Comparison of ENCODE assay signal across 14 cellular contexts in the genomic region with DNA sequence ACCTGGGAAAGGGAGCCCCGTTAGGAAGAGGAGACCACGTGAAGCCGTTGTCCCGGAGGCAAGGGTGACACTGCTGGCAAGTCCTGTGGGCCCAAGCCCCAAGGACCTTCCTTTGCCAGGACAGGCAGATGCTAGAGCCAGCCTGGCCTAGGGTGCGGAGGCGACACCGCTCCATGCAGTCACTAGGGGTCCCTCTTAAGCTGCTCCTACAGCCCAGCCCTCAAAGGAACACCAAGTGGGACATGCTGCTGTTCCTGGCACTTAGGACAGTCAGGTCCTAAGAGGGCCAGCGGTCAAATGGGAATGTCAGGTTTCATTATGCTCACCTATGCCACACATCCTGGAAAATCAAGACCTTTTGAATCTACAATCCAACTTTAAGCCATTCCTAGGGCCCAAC. TPM values are rescaled to one million over a fixed set of nuclear protein-coding genes. Genes with fewer than 3 reads are reported as not detected.
DNase-seq lines count a peak whose midpoint lies in the region; ATAC-seq, FAIRE-seq and TF ChIP-seq lines count a peak whose summit lies in the region.
"Had no signal": no experiment of that assay in that cellular context is flagged by ENCODE, and none has a peak within 500 bp of the region (broad histone marks: within the 10 kb centered on the region; RNA-seq: fewer than 3 reads in every experiment).

No MANE protein-coding gene starts in this region.

- H3K9me3 Mint-ChIP-seq in activated naive CD8-positive, alpha-beta T cell treated with anti-CD3 and anti-CD28 coated beads, Interleukin-2, amount 50 U/mL, for 24 hours = peaks cover 4% of the 10 kb centered on the region

- no peak overlapping the region for H2BK12ac ChIP-seq in trophoblast cell (ENCODE audit: low read length)

- no peak overlapping the region for H3K4ac ChIP-seq in trophoblast cell (ENCODE audit: low read depth, low read length)

- no peak overlapping the region for H3K23ac ChIP-seq in trophoblast cell (ENCODE audit: low read length)

- no peaks in the 10 kb centered on the region for H3K9me2 ChIP-seq in Loucy (replicated peaks; ENCODE audit: low read depth, low read length)

- no peaks in the 10 kb centered on the region for H3K4me1 ChIP-seq in Loucy (ENCODE audit: insufficient read depth, low read length, poor library complexity, severe bottlenecking)
- H3K4me1 ChIP-seq in K562 (replicated peaks in 1 of 2; ENCODE audit: control insufficient read depth in 2 of 2, insufficient read depth in 2 of 2, low read length in 2 of 2) = peaks cover 3 to 9% of the 10 kb centered on the region in 2 experiments; a peak in 4 of 5 replicates
- no peaks in the 10 kb centered on the region for H3K4me1 ChIP-seq in trophoblast cell (ENCODE audit: control insufficient read depth in 1 of 2, insufficient read depth in 2 of 2, low read length in 2 of 2)
- H3K4me1 ChIP-seq in vagina = no peaks in the 10 kb centered on the region
- H3K4me1 ChIP-seq: gastroesophageal sphincter, testis had no signal

- peak in 1 of 2 experiments; percentile 62; a peak in 3 of 4 replicates for TF ChIP-seq RAD21 in K562 (CRISPR knock-in tag; conservative IDR thresholded peaks at IDR 0.05 in 1 of 2, IDR thresholded peaks at IDR 0.05 in 1 of 2)

- no peaks in the 10 kb centered on the region for H3K27me3 Mint-ChIP-seq in activated naive CD8-positive, alpha-beta T cell treated with anti-CD3 and anti-CD28 coated beads, Interleukin-2, amount 50 U/mL, for 24 hours
- H3K27me3 Mint-ChIP-seq: activated naive CD8-positive, alpha-beta T cell treated with anti-CD3 and anti-CD28 coated beads, Interleukin-2, amount 10 ng/mL, durations not matched to agents 7 days and 5 days had no signal

- no peak overlapping the region for H2BK5ac ChIP-seq in trophoblast cell (ENCODE audit: low read depth, low read length, poor library complexity)

- H3K27ac Mint-ChIP-seq in activated naive CD8-positive, alpha-beta T cell treated with anti-CD3 and anti-CD28 coated beads, Interleukin-2, amount 50 U/mL, for 24 hours = no peak overlapping the region
- H3K27ac Mint-ChIP-seq: nephron had no signal

- H2AFZ ChIP-seq in Loucy (ENCODE audit: low read length) (no peak overlapping the region), K562 (ENCODE audit: low read depth, low read length) (no peak overlapping the region), trophoblast cell (ENCODE audit: insufficient read depth, low read length, poor library complexity) (no peak overlapping the region)

- CTCF ChIA-PET in K562 (lab: Yijun Ruan, JAX; ENCODE audit: low intra/inter-chr PET ratio) = no interaction called here

- H3K4me3 Mint-ChIP-seq in activated naive CD8-positive, alpha-beta T cell treated with anti-CD3 and anti-CD28 coated beads, Interleukin-2, amount 50 U/mL, for 24 hours = no peak overlapping the region
- H3K4me3 Mint-ChIP-seq: activated naive CD8-positive, alpha-beta T cell treated with anti-CD3 and anti-CD28 coated beads, Interleukin-2, amount 10 ng/mL, durations not matched to agents 7 days and 5 days; nephron had no signal

- POLR2A ChIA-PET in K562 (lab: Yijun Ruan, JAX) = interaction anchor here (1.3 kb wide), 1 partner anchor 182 kb away, joined by 6 read pairs; no protein-coding TSS in a partner anchor

- H3K4me2 ChIP-seq in Loucy (ENCODE audit: low read depth, low read length, poor library complexity, severe bottlenecking) = no peak overlapping the region
- no peak overlapping the region for H3K4me2 ChIP-seq in K562 (ENCODE audit: insufficient read depth, low read length)
- no peak overlapping the region for H3K4me2 ChIP-seq in trophoblast cell (ENCODE audit: low read length)
- H3K4me2 ChIP-seq: KMS-11 had no signal

- no peaks in the 10 kb centered on the region for H3K9me1 ChIP-seq in K562 (ENCODE audit: control insufficient read depth, insufficient read depth, low read length)

- H3K9me3 ChIP-seq in Loucy (ENCODE audit: insufficient read depth, low read depth, low read length) (no peaks in the 10 kb centered on the region), K562 (replicated peaks; ENCODE audit: control insufficient read depth, insufficient read depth, low read depth, low read length) (no peaks in the 10 kb centered on the region), trophoblast cell (ENCODE audit: insufficient read depth, low read depth, low read length) (peaks cover 3% of the 10 kb centered on the region), vagina (no peaks in the 10 kb centered on the region)
- H3K9me3 ChIP-seq: testis had no signal

- DNase-seq in DMS 273 (lab: John Stamatoyannopoulos, UW; ENCODE audit: unreplicated experiment) (peak; percentile 49), DMS 273 treated with DMSO at 0.1 percent for 48 hours (lab: John Stamatoyannopoulos, UW) (no peak), K562 (ENCODE audit: extremely low read depth in 1 of 4, low spot score in 3 of 4) (peak in 3 of 4 experiments; percentile 31 to 54 (median 53)), trophoblast cell (no peak), left ventricle myocardium superior (no peak), vagina (ENCODE audit: extremely low spot score in 2 of 2) (no peak)
- DNase-seq in activated naive CD8-positive, alpha-beta T cell treated with anti-CD3 and anti-CD28 coated beads, Interleukin-2, amount 50 U/mL, for 24 hours = no peak
- DNase-seq: activated CD8-positive, alpha-beta memory T cell treated with anti-CD3 and anti-CD28 coated beads, Interleukin-2, amount 50 U/mL, for 4 hours; activated naive CD8-positive, alpha-beta T cell treated with anti-CD3 and anti-CD28 coated beads, Interleukin-2, amount 10 ng/mL, durations not matched to agents 7 days and 5 days; testis had no signal

- FAIRE-seq in K562 (lab: Jason Lieb, UNC) = peak; percentile 57

- no peak overlapping the region for H4K91ac ChIP-seq in trophoblast cell (ENCODE audit: low read depth, low read length)

- no TSS peak for BruUV-seq in K562 (replicated peaks; lab: Mats Ljungman, UMichigan)

- H4K20me1 ChIP-seq in Loucy (ENCODE audit: insufficient read depth, low read length, poor library complexity, severe bottlenecking) (no peaks in the 10 kb centered on the region), K562 (replicated peaks; ENCODE audit: control insufficient read depth, insufficient read depth, low read length) (no peaks in the 10 kb centered on the region)

- H3K36me3 Mint-ChIP-seq in activated naive CD8-positive, alpha-beta T cell treated with anti-CD3 and anti-CD28 coated beads, Interleukin-2, amount 50 U/mL, for 24 hours (ENCODE audit: low read depth) = no peaks in the 10 kb centered on the region

- H4K12ac ChIP-seq in trophoblast cell (ENCODE audit: low read depth, low read length) = no peak overlapping the region

- no peak overlapping the region for H3K27ac ChIP-seq in K562 (ENCODE audit: extremely low read depth, low read depth, low read length)
- H3K27ac ChIP-seq in trophoblast cell (ENCODE audit: low read depth, low read length) = no peak overlapping the region
- H3K27ac ChIP-seq in vagina = no peak overlapping the region
- H3K27ac ChIP-seq: gastroesophageal sphincter, KMS-11, testis had no signal

- H3K18ac ChIP-seq in trophoblast cell (ENCODE audit: low read length) = no peak overlapping the region

- no peak overlapping the region for H3K9ac ChIP-seq in Loucy (ENCODE audit: low read depth, low read length, poor library complexity, severe bottlenecking)
- no peak overlapping the region; a peak in 1 of 4 replicates for H3K9ac ChIP-seq in K562 (ENCODE audit: insufficient read depth in 1 of 2, low read depth in 2 of 2, low read length in 2 of 2)
- H3K9ac ChIP-seq in trophoblast cell (ENCODE audit: low read length) = peak overlapping the region; percentile 22
- H3K9ac ChIP-seq: KMS-11 had no signal

- H3K14ac ChIP-seq in trophoblast cell (ENCODE audit: low read length) = no peak overlapping the region

- H3K4me1 Mint-ChIP-seq in activated naive CD8-positive, alpha-beta T cell treated with anti-CD3 and anti-CD28 coated beads, Interleukin-2, amount 50 U/mL, for 24 hours = peaks cover 20% of the 10 kb centered on the region
- H3K4me1 Mint-ChIP-seq: nephron had no signal

- H3K79me2 ChIP-seq in Loucy (ENCODE audit: insufficient read depth, low read length) = no peaks in the 10 kb centered on the region
- no peaks in the 10 kb centered on the region for H3K79me2 ChIP-seq in K562 (ENCODE audit: control insufficient read depth, insufficient read depth, low read length)
- no peaks in the 10 kb centered on the region for H3K79me2 ChIP-seq in trophoblast cell (ENCODE audit: control insufficient read depth, insufficient read depth, low read length, poor library complexity)

- H3F3A ChIP-seq in Loucy (ENCODE audit: low read depth) = no peaks in the 10 kb centered on the region

- in situ Hi-C loops in K562 (cut with MboI) = no loop called here

- H2BK120ac ChIP-seq in trophoblast cell (ENCODE audit: insufficient read depth, low read length, poor library complexity) = no peak overlapping the region

- H3K36me3 ChIP-seq in Loucy (ENCODE audit: insufficient read depth, low read length) (no peaks in the 10 kb centered on the region), K562 (ENCODE audit: control insufficient read depth, insufficient read depth, low read length) (no peaks in the 10 kb centered on the region), trophoblast cell (ENCODE audit: control insufficient read depth in 1 of 2, insufficient read depth in 2 of 2, low read length in 2 of 2) (no peaks in the 10 kb centered on the region), vagina (no peaks in the 10 kb centered on the region)
- H3K36me3 ChIP-seq: gastroesophageal sphincter had no signal

- H2AK5ac ChIP-seq in trophoblast cell (ENCODE audit: low read length) = no peak overlapping the region

- no peaks in the 10 kb centered on the region for H3K79me1 ChIP-seq in trophoblast cell (ENCODE audit: low read length)

- intact Hi-C loops in K562 (cut with micrococcal nuclease) = loop anchor here (5.0 kb wide), 1 partner anchor 206 kb away; no protein-coding TSS in a partner anchor
- intact Hi-C loops in left ventricle myocardium superior (cut with micrococcal nuclease) = no loop called here
- intact Hi-C loops in vagina (cut with DNase I) = no loop called here

- no peak overlapping the region for H3K4me3 ChIP-seq in Loucy (ENCODE audit: low read length, poor library complexity, severe bottlenecking)
- H3K4me3 ChIP-seq in K562 = no peak overlapping the region
- peak overlapping the region; percentile 35 for H3K4me3 ChIP-seq in trophoblast cell (ENCODE audit: low read depth, low read length)
- no peak overlapping the region for H3K4me3 ChIP-seq in vagina
- H3K4me3 ChIP-seq: gastroesophageal sphincter, testis had no signal

- TF ChIP-seq POLR2A in K562 (conservative IDR thresholded peaks at IDR 0.05) (no peak), vagina (IDR thresholded peaks at IDR 0.05) (no peak)

- 50% methylated on average over 6 of the region's 8 CpGs for WGBS in K562 (ENCODE audit: insufficient coverage, low coverage, missing lambda C conversion rate)
- WGBS in trophoblast cell (ENCODE audit: extremely low coverage, insufficient coverage, insufficient read length) = no CpG with 5 or more reads among the region's 8 CpGs

- TF ChIP-seq EP300 in K562 (IDR thresholded peaks at IDR 0.05; ENCODE audit: low read length) = no peak

- peak; percentile 63 for TF ChIP-seq CTCF in Loucy (conservative IDR thresholded peaks at IDR 0.05; ENCODE audit: low read length)
- peak; percentile 58 to 69 (median 60) for TF ChIP-seq CTCF in K562 (IDR thresholded peaks at IDR 0.05 in 2 of 3, conservative IDR thresholded peaks at IDR 0.05 in 1 of 3; ENCODE audit: insufficient read depth in 2 of 3, low read depth in 1 of 3, low read length in 3 of 3)
- no peak for TF ChIP-seq CTCF in vagina (IDR thresholded peaks at IDR 0.05)

- no peak overlapping the region for H4K8ac ChIP-seq in trophoblast cell (ENCODE audit: low read depth, low read length)

- ATAC-seq in K562 (peak; percentile 96), left ventricle myocardium superior (no peak)
- ATAC-seq in activated naive CD8-positive, alpha-beta T cell treated with anti-CD3 and anti-CD28 coated beads, Interleukin-2, amount 50 U/mL, for 24 hours = no peak
- ATAC-seq: gastroesophageal sphincter had no signal

- H3K27me3 ChIP-seq in Loucy (ENCODE audit: insufficient read depth, low read length, poor library complexity, severe bottlenecking) (no peaks in the 10 kb centered on the region), K562 (ENCODE audit: control insufficient read depth in 2 of 2, insufficient read depth in 2 of 2, low read length in 2 of 2) (no peaks in the 10 kb centered on the region), trophoblast cell (ENCODE audit: insufficient read depth, low read length) (no peaks in the 10 kb centered on the region), vagina (no peaks in the 10 kb centered on the region)
- H3K27me3 ChIP-seq: testis had no signal

RNA-seq across cellular contexts. Expression of gene RPN1, which starts 59.7 kb away (rescaled TPM):
- 307 and 408 TPM in 2 replicates for total RNA-seq in K562 (2011; cell fraction: chromatin; rRNA removed; ENCODE audit: low replicate concordance)
- 556 and 558 TPM in 2 replicates for total RNA-seq in K562 (2011; cell fraction: nucleolus; rRNA removed)
- total RNA-seq in K562 (2011; cell fraction: nucleoplasm; rRNA removed) = 513 and 556 TPM in 2 replicates
- total RNA-seq in K562 (2014; rRNA removed) (178 and 259 TPM in 2 replicates), K562 (2014; rRNA removed; fragmentation: Illumina TruSeq; extraction: Trizol) (145 and 148 TPM in 2 replicates), K562 (2015; rRNA removed; fragmentation: Illumina TruSeq; extraction: Trizol) (177 and 181 TPM in 2 replicates), K562 (2021) (145 and 157 TPM in 2 replicates), left ventricle myocardium superior (104 TPM), vagina (149 TPM)
- polyA plus RNA-seq in K562 (2011; rRNA removed) (276 and 300 TPM in 2 replicates), K562 (2014; fragmentation: Illumina TruSeq; extraction: Trizol) (149 and 168 TPM in 2 replicates), K562 (2014; fragmentation: Nextera tagmentation; extraction: Ambion mirVana) (10 to 100 TPM; 39.5 to 58.4 TPM), K562 (2014; rRNA removed) (130 and 155 TPM in 2 replicates)
- 176 and 214 TPM in 2 replicates for polyA plus RNA-seq in K562 (2011; cell fraction: cytosol; rRNA removed)
- polyA plus RNA-seq in K562 (2011; cell fraction: nucleus; rRNA removed) = 75.2 and 102 TPM in 2 replicates
- 132 and 168 TPM in 2 replicates for polyA plus RNA-seq in K562 (2012)
- polyA minus RNA-seq in K562 (2011; rRNA and poly(A)+ RNA removed) = 336 and 376 TPM in 2 replicates
- 146 and 148 TPM in 2 replicates for polyA minus RNA-seq in K562 (2011; cell fraction: cytosol; rRNA and poly(A)+ RNA removed)
- 41.9 and 66.5 TPM in 2 replicates for polyA minus RNA-seq in K562 (2011; cell fraction: nucleus; rRNA and poly(A)+ RNA removed)
- polyA plus RNA-seq in trophoblast cell (2013) = 356 and 371 TPM in 2 replicates

Comparison
In these comparisons a context has a peak if more than half of its experiments do, and no peak if none do; other contexts are left out.
1. DNase-seq: peak in DMS 273 (single experiment) and K562 (3 of 4); none in DMS 273 treated with DMSO at 0.1 percent for 48 hours (single experiment), trophoblast cell (0 of 2), left ventricle myocardium superior (single experiment), activated naive CD8-positive, alpha-beta T cell treated with anti-CD3 and anti-CD28 coated beads, Interleukin-2, amount 50 U/mL, for 24 hours (single experiment) and vagina (0 of 2).
2. CTCF ChIP-seq: peak in Loucy (single experiment) and K562 (3 of 3); none in vagina (0 of 3).